Comparison of ENCODE assay signal across 1 cellular context in genomic region chr2:75518638-75519465, GRCh38.
A peak's percentile ranks its signal among the peaks of the same experiment; 100 is the strongest.
TF ChIP-seq lines count a peak whose summit lies in the region.

No MANE protein-coding gene starts in this region.

TF ChIP-seq in HepG2, 621 proteins besides CTCF, POLR2A, EP300 and RAD21 (continued from another document and continues in another):
- TF ChIP-seq MIER3 (CRISPR knock-in tag; IDR thresholded peaks at IDR 0.05; ENCODE audit: borderline replicate concordance) = no peak
- TF ChIP-seq, protein P1, sequence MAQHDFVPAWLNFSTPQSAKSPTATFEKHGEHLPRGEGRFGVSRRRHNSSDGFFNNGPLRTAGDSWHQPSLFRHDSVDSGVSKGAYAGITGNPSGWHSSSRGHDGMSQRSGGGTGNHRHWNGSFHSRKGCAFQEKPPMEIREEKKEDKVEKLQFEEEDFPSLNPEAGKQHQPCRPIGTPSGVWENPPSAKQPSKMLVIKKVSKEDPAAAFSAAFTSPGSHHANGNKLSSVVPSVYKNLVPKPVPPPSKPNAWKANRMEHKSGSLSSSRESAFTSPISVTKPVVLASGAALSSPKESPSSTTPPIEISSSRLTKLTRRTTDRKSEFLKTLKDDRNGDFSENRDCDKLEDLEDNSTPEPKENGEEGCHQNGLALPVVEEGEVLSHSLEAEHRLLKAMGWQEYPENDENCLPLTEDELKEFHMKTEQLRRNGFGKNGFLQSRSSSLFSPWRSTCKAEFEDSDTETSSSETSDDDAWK (CRISPR knock-in tag; IDR thresholded peaks at IDR 0.05) = no peak
- no peak for TF ChIP-seq ZNF335 (CRISPR knock-in tag; IDR thresholded peaks at IDR 0.05)
- no peak for TF ChIP-seq FOXP1 (IDR thresholded peaks at IDR 0.05)
- no peak for TF ChIP-seq FOXP1 (CRISPR knock-in tag; IDR thresholded peaks at IDR 0.05)
- TF ChIP-seq TCF7L2 (IDR thresholded peaks at IDR 0.05; ENCODE audit: low read depth, low read length) = no peak
- no peak for TF ChIP-seq U2AF2 (IDR thresholded peaks at IDR 0.05; ENCODE audit: low read depth, low read length)
- TF ChIP-seq TFDP2 (CRISPR knock-in tag; IDR thresholded peaks at IDR 0.05) = 0 out of 2 replicates have a peak, but pooled peaks have one; percentile 11
- no peak for TF ChIP-seq ZNF563 (CRISPR knock-in tag; IDR thresholded peaks at IDR 0.05)
- TF ChIP-seq ARNT2 (CRISPR knock-in tag; IDR thresholded peaks at IDR 0.05; ENCODE audit: low read depth) = peak; percentile 61; the same call in 1 of the 2 replicates
- TF ChIP-seq SETDB1 (CRISPR knock-in tag; IDR thresholded peaks at IDR 0.05; ENCODE audit: borderline replicate concordance) = no peak
- no peak for TF ChIP-seq PLRG1 (conservative IDR thresholded peaks at IDR 0.05)
- TF ChIP-seq, protein P2, sequence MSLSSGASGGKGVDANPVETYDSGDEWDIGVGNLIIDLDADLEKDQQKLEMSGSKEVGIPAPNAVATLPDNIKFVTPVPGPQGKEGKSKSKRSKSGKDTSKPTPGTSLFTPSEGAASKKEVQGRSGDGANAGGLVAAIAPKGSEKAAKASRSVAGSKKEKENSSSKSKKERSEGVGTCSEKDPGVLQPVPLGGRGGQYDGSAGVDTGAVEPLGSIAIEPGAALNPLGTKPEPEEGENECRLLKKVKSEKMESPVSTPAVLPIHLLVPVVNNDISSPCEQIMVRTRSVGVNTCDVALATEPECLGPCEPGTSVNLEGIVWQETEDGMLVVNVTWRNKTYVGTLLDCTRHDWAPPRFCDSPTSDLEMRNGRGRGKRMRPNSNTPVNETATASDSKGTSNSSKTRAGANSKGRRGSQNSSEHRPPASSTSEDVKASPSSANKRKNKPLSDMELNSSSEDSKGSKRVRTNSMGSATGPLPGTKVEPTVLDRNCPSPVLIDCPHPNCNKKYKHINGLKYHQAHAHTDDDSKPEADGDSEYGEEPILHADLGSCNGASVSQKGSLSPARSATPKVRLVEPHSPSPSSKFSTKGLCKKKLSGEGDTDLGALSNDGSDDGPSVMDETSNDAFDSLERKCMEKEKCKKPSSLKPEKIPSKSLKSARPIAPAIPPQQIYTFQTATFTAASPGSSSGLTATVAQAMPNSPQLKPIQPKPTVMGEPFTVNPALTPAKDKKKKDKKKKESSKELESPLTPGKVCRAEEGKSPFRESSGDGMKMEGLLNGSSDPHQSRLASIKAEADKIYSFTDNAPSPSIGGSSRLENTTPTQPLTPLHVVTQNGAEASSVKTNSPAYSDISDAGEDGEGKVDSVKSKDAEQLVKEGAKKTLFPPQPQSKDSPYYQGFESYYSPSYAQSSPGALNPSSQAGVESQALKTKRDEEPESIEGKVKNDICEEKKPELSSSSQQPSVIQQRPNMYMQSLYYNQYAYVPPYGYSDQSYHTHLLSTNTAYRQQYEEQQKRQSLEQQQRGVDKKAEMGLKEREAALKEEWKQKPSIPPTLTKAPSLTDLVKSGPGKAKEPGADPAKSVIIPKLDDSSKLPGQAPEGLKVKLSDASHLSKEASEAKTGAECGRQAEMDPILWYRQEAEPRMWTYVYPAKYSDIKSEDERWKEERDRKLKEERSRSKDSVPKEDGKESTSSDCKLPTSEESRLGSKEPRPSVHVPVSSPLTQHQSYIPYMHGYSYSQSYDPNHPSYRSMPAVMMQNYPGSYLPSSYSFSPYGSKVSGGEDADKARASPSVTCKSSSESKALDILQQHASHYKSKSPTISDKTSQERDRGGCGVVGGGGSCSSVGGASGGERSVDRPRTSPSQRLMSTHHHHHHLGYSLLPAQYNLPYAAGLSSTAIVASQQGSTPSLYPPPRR (CRISPR knock-in tag; IDR thresholded peaks at IDR 0.05; ENCODE audit: borderline replicate concordance) = peak; percentile 32; the same call in 1 of the 2 replicates
- TF ChIP-seq ZNF788 (CRISPR knock-in tag; IDR thresholded peaks at IDR 0.05; ENCODE audit: borderline replicate concordance) = 0 out of 2 replicates have a peak, but pooled peaks have one; percentile 44
- no peak for TF ChIP-seq SMYD3 (CRISPR knock-in tag; IDR thresholded peaks at IDR 0.05)
- no peak for TF ChIP-seq ZXDC (CRISPR knock-in tag; IDR thresholded peaks at IDR 0.05)
- TF ChIP-seq GATAD1 (CRISPR knock-in tag; IDR thresholded peaks at IDR 0.05) = no peak; the same call in 1 of the 2 replicates
- no peak for TF ChIP-seq PPARG (CRISPR knock-in tag; conservative IDR thresholded peaks at IDR 0.05)
- no peak for TF ChIP-seq ZNF546 (CRISPR knock-in tag; conservative IDR thresholded peaks at IDR 0.05)
- TF ChIP-seq ZNF230 (CRISPR knock-in tag; IDR thresholded peaks at IDR 0.05) = no peak
- no peak for TF ChIP-seq ZNF136 (CRISPR knock-in tag; IDR thresholded peaks at IDR 0.05; ENCODE audit: low read depth)
- TF ChIP-seq IKZF4 (CRISPR knock-in tag; IDR thresholded peaks at IDR 0.05; ENCODE audit: borderline replicate concordance, low read depth, not compliant biosample characterization) = no peak
- TF ChIP-seq NFKB2 (CRISPR knock-in tag; IDR thresholded peaks at IDR 0.05; ENCODE audit: borderline replicate concordance) = peak; percentile 61; the same call in 1 of the 2 replicates
- no peak for TF ChIP-seq ZBTB34 (CRISPR knock-in tag; IDR thresholded peaks at IDR 0.05)
- TF ChIP-seq, protein P3, sequence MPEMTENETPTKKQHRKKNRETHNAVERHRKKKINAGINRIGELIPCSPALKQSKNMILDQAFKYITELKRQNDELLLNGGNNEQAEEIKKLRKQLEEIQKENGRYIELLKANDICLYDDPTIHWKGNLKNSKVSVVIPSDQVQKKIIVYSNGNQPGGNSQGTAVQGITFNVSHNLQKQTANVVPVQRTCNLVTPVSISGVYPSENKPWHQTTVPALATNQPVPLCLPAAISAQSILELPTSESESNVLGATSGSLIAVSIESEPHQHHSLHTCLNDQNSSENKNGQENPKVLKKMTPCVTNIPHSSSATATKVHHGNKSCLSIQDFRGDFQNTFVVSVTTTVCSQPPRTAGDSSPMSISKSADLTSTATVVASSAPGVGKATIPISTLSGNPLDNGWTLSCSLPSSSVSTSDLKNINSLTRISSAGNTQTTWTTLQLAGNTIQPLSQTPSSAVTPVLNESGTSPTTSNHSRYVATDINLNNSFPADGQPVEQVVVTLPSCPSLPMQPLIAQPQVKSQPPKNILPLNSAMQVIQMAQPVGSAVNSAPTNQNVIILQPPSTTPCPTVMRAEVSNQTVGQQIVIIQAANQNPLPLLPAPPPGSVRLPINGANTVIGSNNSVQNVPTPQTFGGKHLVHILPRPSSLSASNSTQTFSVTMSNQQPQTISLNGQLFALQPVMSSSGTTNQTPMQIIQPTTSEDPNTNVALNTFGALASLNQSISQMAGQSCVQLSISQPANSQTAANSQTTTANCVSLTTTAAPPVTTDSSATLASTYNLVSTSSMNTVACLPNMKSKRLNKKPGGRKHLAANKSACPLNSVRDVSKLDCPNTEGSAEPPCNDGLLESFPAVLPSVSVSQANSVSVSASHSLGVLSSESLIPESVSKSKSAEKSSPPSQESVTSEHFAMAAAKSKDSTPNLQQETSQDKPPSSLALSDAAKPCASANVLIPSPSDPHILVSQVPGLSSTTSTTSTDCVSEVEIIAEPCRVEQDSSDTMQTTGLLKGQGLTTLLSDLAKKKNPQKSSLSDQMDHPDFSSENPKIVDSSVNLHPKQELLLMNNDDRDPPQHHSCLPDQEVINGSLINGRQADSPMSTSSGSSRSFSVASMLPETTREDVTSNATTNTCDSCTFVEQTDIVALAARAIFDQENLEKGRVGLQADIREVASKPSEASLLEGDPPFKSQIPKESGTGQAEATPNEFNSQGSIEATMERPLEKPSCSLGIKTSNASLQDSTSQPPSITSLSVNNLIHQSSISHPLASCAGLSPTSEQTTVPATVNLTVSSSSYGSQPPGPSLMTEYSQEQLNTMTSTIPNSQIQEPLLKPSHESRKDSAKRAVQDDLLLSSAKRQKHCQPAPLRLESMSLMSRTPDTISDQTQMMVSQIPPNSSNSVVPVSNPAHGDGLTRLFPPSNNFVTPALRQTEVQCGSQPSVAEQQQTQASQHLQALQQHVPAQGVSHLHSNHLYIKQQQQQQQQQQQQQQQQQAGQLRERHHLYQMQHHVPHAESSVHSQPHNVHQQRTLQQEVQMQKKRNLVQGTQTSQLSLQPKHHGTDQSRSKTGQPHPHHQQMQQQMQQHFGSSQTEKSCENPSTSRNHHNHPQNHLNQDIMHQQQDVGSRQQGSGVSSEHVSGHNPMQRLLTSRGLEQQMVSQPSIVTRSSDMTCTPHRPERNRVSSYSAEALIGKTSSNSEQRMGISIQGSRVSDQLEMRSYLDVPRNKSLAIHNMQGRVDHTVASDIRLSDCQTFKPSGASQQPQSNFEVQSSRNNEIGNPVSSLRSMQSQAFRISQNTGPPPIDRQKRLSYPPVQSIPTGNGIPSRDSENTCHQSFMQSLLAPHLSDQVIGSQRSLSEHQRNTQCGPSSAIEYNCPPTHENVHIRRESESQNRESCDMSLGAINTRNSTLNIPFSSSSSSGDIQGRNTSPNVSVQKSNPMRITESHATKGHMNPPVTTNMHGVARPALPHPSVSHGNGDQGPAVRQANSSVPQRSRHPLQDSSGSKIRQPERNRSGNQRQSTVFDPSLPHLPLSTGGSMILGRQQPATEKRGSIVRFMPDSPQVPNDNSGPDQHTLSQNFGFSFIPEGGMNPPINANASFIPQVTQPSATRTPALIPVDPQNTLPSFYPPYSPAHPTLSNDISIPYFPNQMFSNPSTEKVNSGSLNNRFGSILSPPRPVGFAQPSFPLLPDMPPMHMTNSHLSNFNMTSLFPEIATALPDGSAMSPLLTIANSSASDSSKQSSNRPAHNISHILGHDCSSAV (CRISPR knock-in tag; IDR thresholded peaks at IDR 0.05; ENCODE audit: borderline replicate concordance) = no peak
- no peak for TF ChIP-seq IRX3 (CRISPR knock-in tag; IDR thresholded peaks at IDR 0.05; ENCODE audit: borderline replicate concordance, low read depth)
- TF ChIP-seq HNRNPL (IDR thresholded peaks at IDR 0.05; ENCODE audit: low read depth, low read length) = no peak
- TF ChIP-seq SOX5 (CRISPR knock-in tag; IDR thresholded peaks at IDR 0.05; ENCODE audit: borderline replicate concordance) = no peak
- 0 out of 2 replicates have a peak, but pooled peaks have one; percentile 42 for TF ChIP-seq FOXC1 (CRISPR knock-in tag; IDR thresholded peaks at IDR 0.05; ENCODE audit: borderline replicate concordance)
- peak; percentile 58 for TF ChIP-seq NR2C2 (CRISPR knock-in tag; IDR thresholded peaks at IDR 0.05; ENCODE audit: borderline replicate concordance)
- TF ChIP-seq NCOA5 (CRISPR knock-in tag; IDR thresholded peaks at IDR 0.05) = no peak
- no peak for TF ChIP-seq ZNF639 (CRISPR knock-in tag; conservative IDR thresholded peaks at IDR 0.05)
- no peak for TF ChIP-seq CBX2 (IDR thresholded peaks at IDR 0.05; ENCODE audit: low read depth, low read length)
- no peak for TF ChIP-seq CBX2 (CRISPR knock-in tag; IDR thresholded peaks at IDR 0.05; ENCODE audit: low read depth)
- TF ChIP-seq, protein P4, sequence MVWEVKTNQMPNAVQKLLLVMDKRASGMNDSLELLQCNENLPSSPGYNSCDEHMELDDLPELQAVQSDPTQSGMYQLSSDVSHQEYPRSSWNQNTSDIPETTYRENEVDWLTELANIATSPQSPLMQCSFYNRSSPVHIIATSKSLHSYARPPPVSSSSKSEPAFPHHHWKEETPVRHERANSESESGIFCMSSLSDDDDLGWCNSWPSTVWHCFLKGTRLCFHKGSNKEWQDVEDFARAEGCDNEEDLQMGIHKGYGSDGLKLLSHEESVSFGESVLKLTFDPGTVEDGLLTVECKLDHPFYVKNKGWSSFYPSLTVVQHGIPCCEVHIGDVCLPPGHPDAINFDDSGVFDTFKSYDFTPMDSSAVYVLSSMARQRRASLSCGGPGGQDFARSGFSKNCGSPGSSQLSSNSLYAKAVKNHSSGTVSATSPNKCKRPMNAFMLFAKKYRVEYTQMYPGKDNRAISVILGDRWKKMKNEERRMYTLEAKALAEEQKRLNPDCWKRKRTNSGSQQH (CRISPR knock-in tag; IDR thresholded peaks at IDR 0.05; ENCODE audit: low read depth) = 0 out of 2 replicates have a peak, but pooled peaks have one; percentile 31
- no peak for TF ChIP-seq ZNF562 (CRISPR knock-in tag; IDR thresholded peaks at IDR 0.05; ENCODE audit: borderline replicate concordance)
